8 cellular contexts compared by ENCODE assay signal in the genomic region with DNA sequence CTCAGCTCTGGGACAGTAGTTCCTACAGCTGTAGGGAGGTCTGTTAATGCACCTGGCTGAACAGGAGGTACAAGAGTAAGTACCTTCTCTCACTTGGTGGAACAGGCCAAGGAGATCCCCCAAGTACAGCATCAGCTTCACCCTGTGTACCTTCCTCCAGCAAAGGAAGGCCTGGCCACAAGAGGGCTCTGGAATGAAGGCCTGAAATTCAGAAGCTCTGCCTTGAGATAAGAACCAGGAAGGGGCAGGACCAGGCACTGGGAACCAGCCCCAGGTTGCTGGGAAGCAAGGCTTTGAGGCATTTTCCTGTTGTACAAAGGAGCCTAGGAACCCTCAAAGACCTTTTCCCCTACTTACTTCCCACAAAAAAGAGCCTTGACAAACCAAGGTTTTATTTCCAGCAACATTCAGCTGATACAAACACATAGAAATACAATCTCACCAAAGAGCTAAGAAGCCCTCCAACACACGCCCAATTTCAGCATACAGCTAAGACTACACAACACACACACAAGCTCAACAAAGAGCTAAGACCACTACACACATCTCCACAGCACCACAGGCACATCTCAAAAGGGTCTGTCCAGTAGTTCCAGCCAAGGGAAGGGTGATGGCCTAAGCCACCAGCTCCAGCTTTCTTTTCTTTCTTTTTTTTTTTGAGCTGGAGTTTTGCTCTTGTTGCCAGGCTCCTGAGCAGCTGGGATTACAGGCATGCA.
A peak's percentile ranks its signal among the peaks of the same experiment; 100 is the strongest.
DNase-seq lines count a peak whose midpoint lies in the region; ATAC-seq, FAIRE-seq and TF ChIP-seq lines count a peak whose summit lies in the region.

No MANE protein-coding gene starts in this region.

- FAIRE-seq in HTR-8/SVneo (lab: Jason Lieb, UNC): no peak

- DNase-seq in AML-193 (lab: John Stamatoyannopoulos, UW): peak; percentile 54 to 60
- peak; percentile 59 for DNase-seq in GM20000 (ENCODE audit: low spot score)
- DNase-seq in OCI-M1 (lab: John Stamatoyannopoulos, UW): peak; percentile 88
- DNase-seq in activated effector memory CD4-positive, alpha-beta T cell treated with anti-CD3 and anti-CD28 coated beads, Interleukin-2, amount 50 U/mL, for 16 hours: peak; percentile 80
- DNase-seq in foreskin fibroblast: peak; percentile 35 to 67
- peak; percentile 45 for DNase-seq in non-pigmented ciliary epithelial cell (ENCODE audit: low read depth)
- no peak for DNase-seq in HTR-8/SVneo (ENCODE audit: insufficient read length, low spot score)

- ATAC-seq in GM18861 (IDR thresholded peaks at IDR 0.05; ENCODE audit: unreplicated experiment): no peak

- peak; percentile 56 for TF ChIP-seq CTCF in GM20000 (IDR thresholded peaks at IDR 0.05; ENCODE audit: extremely low read depth, missing control alignments)
- TF ChIP-seq CTCF in foreskin fibroblast (IDR thresholded peaks at IDR 0.05; ENCODE audit: low read depth, low read length): peak; percentile 75

- no peak overlapping the region for H3K4me3 ChIP-seq in foreskin fibroblast (ENCODE audit: low read depth in 1 of 2, low read length in 2 of 2)
